ENCODE assay signal across 2 cellular contexts in genomic region chr13:63167699-63168337, GRCh38.
TF ChIP-seq lines count a peak whose summit lies in the region.

No MANE protein-coding gene starts in this region.

TF ChIP-seq in GM23338, 12 proteins besides CTCF, POLR2A, EP300 and RAD21 (continued from another document):
- TF ChIP-seq NANOG (IDR thresholded peaks at IDR 0.05; ENCODE audit: borderline replicate concordance), result no peak
- TF ChIP-seq ZNF331 (CRISPR knock-in tag; IDR thresholded peaks at IDR 0.05; ENCODE audit: low read depth), result no peak
- TF ChIP-seq CREB1 (CRISPR knock-in tag; IDR thresholded peaks at IDR 0.05; ENCODE audit: low read depth), result no peak
- TF ChIP-seq EZH2phosphoT487 (IDR thresholded peaks at IDR 0.05; ENCODE audit: unreplicated experiment), result no peak
- no peak for TF ChIP-seq ZNF462 (CRISPR knock-in tag; IDR thresholded peaks at IDR 0.05)
- TF ChIP-seq ZNF114 (CRISPR knock-in tag; IDR thresholded peaks at IDR 0.05), result no peak
- TF ChIP-seq REST (IDR thresholded peaks at IDR 0.05; ENCODE audit: unreplicated experiment), result no peak

TF ChIP-seq in SK-N-SH treated with all-trans-retinoic acid at 6 μM for 48 hours, 23 proteins besides CTCF, POLR2A, EP300 and RAD21 (continued from another document):
- no peak for TF ChIP-seq ARNTL (CRISPR knock-in tag; IDR thresholded peaks at IDR 0.05; ENCODE audit: borderline replicate concordance, low read depth)
- no peak for TF ChIP-seq CSRNP3 (CRISPR knock-in tag; IDR thresholded peaks at IDR 0.05)
- TF ChIP-seq ZNF8 (CRISPR knock-in tag; IDR thresholded peaks at IDR 0.05), result no peak
- no peak for TF ChIP-seq ZC3H10 (CRISPR knock-in tag; IDR thresholded peaks at IDR 0.05)
- TF ChIP-seq, protein P1, sequence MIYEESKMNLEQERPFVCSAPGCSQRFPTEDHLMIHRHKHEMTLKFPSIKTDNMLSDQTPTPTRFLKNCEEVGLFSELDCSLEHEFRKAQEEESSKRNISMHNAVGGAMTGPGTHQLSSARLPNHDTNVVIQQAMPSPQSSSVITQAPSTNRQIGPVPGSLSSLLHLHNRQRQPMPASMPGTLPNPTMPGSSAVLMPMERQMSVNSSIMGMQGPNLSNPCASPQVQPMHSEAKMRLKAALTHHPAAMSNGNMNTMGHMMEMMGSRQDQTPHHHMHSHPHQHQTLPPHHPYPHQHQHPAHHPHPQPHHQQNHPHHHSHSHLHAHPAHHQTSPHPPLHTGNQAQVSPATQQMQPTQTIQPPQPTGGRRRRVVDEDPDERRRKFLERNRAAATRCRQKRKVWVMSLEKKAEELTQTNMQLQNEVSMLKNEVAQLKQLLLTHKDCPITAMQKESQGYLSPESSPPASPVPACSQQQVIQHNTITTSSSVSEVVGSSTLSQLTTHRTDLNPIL (CRISPR knock-in tag; IDR thresholded peaks at IDR 0.05; ENCODE audit: low read depth), result no peak
